In the genomic region with DNA sequence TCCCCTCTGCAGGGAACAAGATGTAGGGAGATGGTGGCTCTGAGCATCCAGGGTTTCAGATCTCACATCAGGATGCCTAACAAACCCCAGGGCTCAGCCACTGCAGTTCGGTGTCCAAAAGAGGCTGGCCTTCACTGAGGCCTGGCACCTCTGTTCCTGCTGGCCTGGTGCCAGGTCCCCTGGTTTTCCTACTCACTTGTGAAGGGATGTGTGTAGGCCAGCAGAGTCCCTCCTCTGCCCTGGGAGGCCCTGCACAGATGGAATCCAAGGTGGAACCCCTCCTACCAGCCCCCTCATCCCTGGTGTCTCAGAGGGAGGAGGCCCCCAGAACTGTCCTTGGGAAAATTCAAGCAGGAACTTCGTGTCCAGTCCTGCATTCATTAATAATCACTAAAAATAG, we compare ENCODE assay signal across 15 cellular contexts.
DNase-seq lines count a peak whose midpoint lies in the region; ATAC-seq and TF ChIP-seq lines count a peak whose summit lies in the region.
"Had no signal": no experiment of that assay in that cellular context is flagged by ENCODE, and none has a peak within 500 bp of the region (broad histone marks: within the 10 kb centered on the region; RNA-seq: fewer than 3 reads in every experiment).

No MANE protein-coding gene starts in this region.

- H3K4me2 ChIP-seq in smooth muscle cell, result no peak overlapping the region

- no peaks in the 10 kb centered on the region for H3K9me3 ChIP-seq in spleen
- no peaks in the 10 kb centered on the region for H3K9me3 ChIP-seq in smooth muscle cell (replicated peaks; ENCODE audit: low read depth)
- no peaks in the 10 kb centered on the region for H3K9me3 ChIP-seq in left lung
- H3K9me3 ChIP-seq in HAP-1, result no peaks in the 10 kb centered on the region

- H3K27me3 ChIP-seq in spleen (replicated peaks in 1 of 7) (peaks cover 0 to 16% (median 0%) of the 10 kb centered on the region in 7 donors), smooth muscle cell (ENCODE audit: low read depth) (no peaks in the 10 kb centered on the region), left lung (no peaks in the 10 kb centered on the region), HAP-1 (ENCODE audit: low read depth) (no peaks in the 10 kb centered on the region)

- intact Hi-C loops in spleen (cut with DNase I; ENCODE audit: low total_unique reads) (no loop called here), left lung (cut with DNase I) (no loop called here)

- TF ChIP-seq CTCF in spleen (IDR thresholded peaks at IDR 0.05 in 8 of 11, conservative IDR thresholded peaks at IDR 0.05 in 3 of 11) (no peak), smooth muscle cell (IDR thresholded peaks at IDR 0.05; ENCODE audit: borderline replicate concordance, insufficient read depth, poor library complexity, severe bottlenecking) (no peak), left lung (IDR thresholded peaks at IDR 0.05) (no peak)

- H3K79me2 ChIP-seq in smooth muscle cell (ENCODE audit: low read depth), result no peaks in the 10 kb centered on the region

- WGBS in spleen, 5 donors, result 48 to 58% (median 56%) methylated on average over 2 of the region's 2 CpGs
- WGBS in smooth muscle cell (ENCODE audit: low lambda C conversion rate), result 91% methylated on average over 2 of the region's 2 CpGs

- no peaks in the 10 kb centered on the region for H3F3A ChIP-seq in smooth muscle cell (ENCODE audit: low read depth)

- no peak overlapping the region for H2AFZ ChIP-seq in smooth muscle cell (ENCODE audit: low read depth)

- H3K4me3 ChIP-seq in spleen, result no peak overlapping the region
- H3K4me3 ChIP-seq in smooth muscle cell, result no peak overlapping the region
- H3K4me3 ChIP-seq in left lung, result no peak overlapping the region
- H3K4me3 ChIP-seq in HAP-1, result no peak overlapping the region

- DNase-seq in activated CD8-positive, alpha-beta memory T cell treated with anti-CD3 and anti-CD28 coated beads for 24 hours, result peak; percentile 35
- no peak for DNase-seq in activated CD8-positive, alpha-beta memory T cell treated with anti-CD3 and anti-CD28 coated beads, Interleukin-2, amount 50 U/mL, for 4 hours
- DNase-seq in COLO668 (lab: John Stamatoyannopoulos, UW; ENCODE audit: unreplicated experiment) (peak; percentile 6), ecto neural progenitor cell (ENCODE audit: low spot score) (peak; percentile 34), spleen (peak; percentile 51), smooth muscle cell (lab: John Stamatoyannopoulos, UW; ENCODE audit: unreplicated experiment) (no peak), left lung (no peak), HAP-1 (ENCODE audit: low spot score in 2 of 2) (no peak)
- DNase-seq: CD4-positive, alpha-beta T cell; DMS153; DMS79; GDM1; GOT3; H9 had no signal

- H3K4me1 ChIP-seq in spleen (no peaks in the 10 kb centered on the region), smooth muscle cell (ENCODE audit: low read depth) (no peaks in the 10 kb centered on the region), left lung (no peaks in the 10 kb centered on the region), HAP-1 (no peaks in the 10 kb centered on the region)

- H3K27ac ChIP-seq in spleen (no peak overlapping the region), smooth muscle cell (ENCODE audit: low read depth) (no peak overlapping the region), left lung (no peak overlapping the region)
- H3K27ac ChIP-seq: C4-2B had no signal

- ATAC-seq in left lung, result no peak

- in situ Hi-C loops in HAP-1 (cut with MboI; ENCODE audit: low sequenced_read_pairs), result no loop called here

- TF ChIP-seq POLR2A in spleen (IDR thresholded peaks at IDR 0.05), result no peak

- no peak overlapping the region for H3K9ac ChIP-seq in smooth muscle cell (ENCODE audit: low read depth)

- no peaks in the 10 kb centered on the region for H4K20me1 ChIP-seq in smooth muscle cell (ENCODE audit: low read depth)

- H3K36me3 ChIP-seq in spleen, result no peaks in the 10 kb centered on the region
- no peaks in the 10 kb centered on the region for H3K36me3 ChIP-seq in smooth muscle cell (ENCODE audit: low read depth)
- no peaks in the 10 kb centered on the region for H3K36me3 ChIP-seq in left lung
- no peaks in the 10 kb centered on the region for H3K36me3 ChIP-seq in HAP-1 (replicated peaks)

Comparison
In these comparisons a context has a peak if more than half of its experiments do, and no peak if none do; other contexts are left out.
1. DNase-seq: peak in activated CD8-positive, alpha-beta memory T cell treated with anti-CD3 and anti-CD28 coated beads for 24 hours (single experiment), COLO668 (single experiment), ecto neural progenitor cell (single experiment) and spleen (single experiment); none in activated CD8-positive, alpha-beta memory T cell treated with anti-CD3 and anti-CD28 coated beads, Interleukin-2, amount 50 U/mL, for 4 hours (single experiment), smooth muscle cell (single experiment), left lung (0 of 2) and HAP-1 (0 of 2).